Comparison of ENCODE assay signal across 9 cellular contexts in genomic region chr1:15231714-15232201, GRCh38. TPM values are rescaled to one million over a fixed set of nuclear protein-coding genes. Genes with fewer than 3 reads are reported as not detected.
DNase-seq lines count a peak whose midpoint lies in the region; ATAC-seq and TF ChIP-seq lines count a peak whose summit lies in the region.
"Had no signal": no experiment of that assay in that cellular context is flagged by ENCODE, and none has a peak within 500 bp of the region (broad histone marks: within the 10 kb centered on the region; RNA-seq: fewer than 3 reads in every experiment).

No MANE protein-coding gene starts in this region.

- ATAC-seq in GM18499 (IDR thresholded peaks at IDR 0.05; ENCODE audit: insufficient read depth, unreplicated experiment), result peak; percentile 95
- ATAC-seq in GM21447 (IDR thresholded peaks at IDR 0.05; ENCODE audit: unreplicated experiment), result peak; percentile 93
- ATAC-seq in HG03565 (IDR thresholded peaks at IDR 0.05; ENCODE audit: unreplicated experiment), result peak; percentile 82
- ATAC-seq in activated naive CD8-positive, alpha-beta T cell treated with anti-CD3 and anti-CD28 coated beads, Interleukin-2, amount 10 ng/mL, durations not matched to agents 7 days and 5 days (ENCODE audit: low read depth), result peak; percentile 89
- ATAC-seq in right cardiac atrium, result no peak

- H3K27me3 Mint-ChIP-seq in activated naive CD8-positive, alpha-beta T cell treated with anti-CD3 and anti-CD28 coated beads, Interleukin-2, amount 10 ng/mL, durations not matched to agents 7 days and 5 days, result peaks cover 10% of the 10 kb centered on the region

- H3K36me3 Mint-ChIP-seq in activated naive CD8-positive, alpha-beta T cell treated with anti-CD3 and anti-CD28 coated beads, Interleukin-2, amount 10 ng/mL, durations not matched to agents 7 days and 5 days, result no peaks in the 10 kb centered on the region

- intact Hi-C loops in OCI-LY7 (cut with micrococcal nuclease; ENCODE audit: unreplicated experiment) (no loop called here), right cardiac atrium (cut with DNase I) (no loop called here)

- no peak for TF ChIP-seq CTCF in OCI-LY7 (conservative IDR thresholded peaks at IDR 0.05; ENCODE audit: low read length)

- DNase-seq in activated naive CD8-positive, alpha-beta T cell treated with anti-CD3 and anti-CD28 coated beads, Interleukin-2, amount 10 ng/mL, durations not matched to agents 7 days and 5 days, result no peak
- no peak for DNase-seq in OCI-LY7 (ENCODE audit: low spot score)
- no peak for DNase-seq in HUDEP-2 (lab: John Stamatoyannopoulos, UW; ENCODE audit: unreplicated experiment in 76 of 76)
- DNase-seq in NCI-H146 (lab: John Stamatoyannopoulos, UW), result no peak
- DNase-seq in right cardiac atrium, result no peak

- H3K9me3 ChIP-seq in OCI-LY7 (ENCODE audit: low read length) (no peaks in the 10 kb centered on the region), right cardiac atrium (ENCODE audit: control insufficient read depth, low read length) (no peaks in the 10 kb centered on the region)
- H3K9me3 ChIP-seq: thoracic aorta had no signal

- POLR2A ChIA-PET in activated naive CD8-positive, alpha-beta T cell treated with anti-CD3 and anti-CD28 coated beads, Interleukin-2, amount 10 ng/mL, durations not matched to agents 7 days and 5 days (lab: Charles Lee), result interaction anchor here (1.0 kb wide), 1 partner anchor 17 kb away, joined by 3 read pairs; no protein-coding TSS in a partner anchor
- POLR2A ChIA-PET in OCI-LY7 (lab: Charles Lee), result no interaction called here

- H3K4me3 ChIP-seq in OCI-LY7 (ENCODE audit: low read depth, low read length, poor library complexity, severe bottlenecking) (no peak overlapping the region), right cardiac atrium (ENCODE audit: low read length) (no peak overlapping the region)
- H3K4me3 ChIP-seq: thoracic aorta had no signal

- no peaks in the 10 kb centered on the region for H3K9me3 Mint-ChIP-seq in activated naive CD8-positive, alpha-beta T cell treated with anti-CD3 and anti-CD28 coated beads, Interleukin-2, amount 10 ng/mL, durations not matched to agents 7 days and 5 days

- CTCF ChIA-PET in OCI-LY7 (lab: Charles Lee; ENCODE audit: unreplicated experiment), result no interaction called here

- peak overlapping the region; percentile 26 for H3K4me3 Mint-ChIP-seq in activated naive CD8-positive, alpha-beta T cell treated with anti-CD3 and anti-CD28 coated beads, Interleukin-2, amount 10 ng/mL, durations not matched to agents 7 days and 5 days

- no peaks in the 10 kb centered on the region for H3K27me3 ChIP-seq in right cardiac atrium (ENCODE audit: control insufficient read depth, insufficient read depth)

- no peak overlapping the region for H3K4me2 ChIP-seq in OCI-LY7 (ENCODE audit: low read length)

- no peaks in the 10 kb centered on the region for H3K79me2 ChIP-seq in OCI-LY7 (ENCODE audit: insufficient read depth, low read depth, low read length)

- no peaks in the 10 kb centered on the region for H3K9me2 ChIP-seq in OCI-LY7 (ENCODE audit: insufficient read depth, low read length)

- no peak overlapping the region for H2AFZ ChIP-seq in OCI-LY7 (ENCODE audit: low read length)

- H3K36me3 ChIP-seq in OCI-LY7 (ENCODE audit: insufficient read depth, low read length), result no peaks in the 10 kb centered on the region
- H3K36me3 ChIP-seq: thoracic aorta had no signal

- no peaks in the 10 kb centered on the region for H4K20me1 ChIP-seq in OCI-LY7 (ENCODE audit: insufficient read depth, low read length)

- H3K27ac ChIP-seq in OCI-LY7 (ENCODE audit: low read depth, low read length, poor library complexity, severe bottlenecking) (no peak overlapping the region), right cardiac atrium (ENCODE audit: low read length) (no peak overlapping the region)
- H3K27ac ChIP-seq: thoracic aorta had no signal

- peak overlapping the region; percentile 71 for H3K27ac Mint-ChIP-seq in activated naive CD8-positive, alpha-beta T cell treated with anti-CD3 and anti-CD28 coated beads, Interleukin-2, amount 10 ng/mL, durations not matched to agents 7 days and 5 days

- 86% methylated on average over 5 of the region's 5 CpGs for WGBS in right cardiac atrium

- peaks cover 9% of the 10 kb centered on the region for H3K4me1 Mint-ChIP-seq in activated naive CD8-positive, alpha-beta T cell treated with anti-CD3 and anti-CD28 coated beads, Interleukin-2, amount 10 ng/mL, durations not matched to agents 7 days and 5 days

- H3K4me1 ChIP-seq in OCI-LY7 (ENCODE audit: insufficient read depth, low read length, poor library complexity, severe bottlenecking) (no peaks in the 10 kb centered on the region), right cardiac atrium (ENCODE audit: control insufficient read depth, insufficient read depth, low read length) (no peaks in the 10 kb centered on the region)

- no TSS peak for BruUV-seq in OCI-LY7 (replicated peaks; lab: Mats Ljungman, UMichigan)

RNA-seq across cellular contexts. Expression of gene FHAD1, which starts 15.3 kb away (rescaled TPM):
- under 1 TPM; 0.34 to 0.64 TPM for total RNA-seq in activated naive CD8-positive, alpha-beta T cell treated with anti-CD3 and anti-CD28 coated beads, Interleukin-2, amount 10 ng/mL, durations not matched to agents 7 days and 5 days
- not detected in 2 replicates for total RNA-seq in OCI-LY7 (2014; rRNA removed; shearing (Covaris generic))
- not detected in 2 replicates for total RNA-seq in OCI-LY7 (2022)
- 1 to 10 TPM in 1 of 4 donors, under 1 TPM in 2, not detected in 1; 0.06 to 1.0 (median 0.09) TPM for total RNA-seq in right cardiac atrium
- 0.25 TPM for polyA plus RNA-seq in right cardiac atrium

Comparison
In these comparisons a context has a peak if more than half of its experiments do, and no peak if none do; other contexts are left out.
1. ATAC-seq: peak in GM18499 (single experiment), GM21447 (single experiment), HG03565 (single experiment) and activated naive CD8-positive, alpha-beta T cell treated with anti-CD3 and anti-CD28 coated beads, Interleukin-2, amount 10 ng/mL, durations not matched to agents 7 days and 5 days (single experiment); none in right cardiac atrium (0 of 2).